ENCODE assay signal across 1 cellular context in the genomic region with DNA sequence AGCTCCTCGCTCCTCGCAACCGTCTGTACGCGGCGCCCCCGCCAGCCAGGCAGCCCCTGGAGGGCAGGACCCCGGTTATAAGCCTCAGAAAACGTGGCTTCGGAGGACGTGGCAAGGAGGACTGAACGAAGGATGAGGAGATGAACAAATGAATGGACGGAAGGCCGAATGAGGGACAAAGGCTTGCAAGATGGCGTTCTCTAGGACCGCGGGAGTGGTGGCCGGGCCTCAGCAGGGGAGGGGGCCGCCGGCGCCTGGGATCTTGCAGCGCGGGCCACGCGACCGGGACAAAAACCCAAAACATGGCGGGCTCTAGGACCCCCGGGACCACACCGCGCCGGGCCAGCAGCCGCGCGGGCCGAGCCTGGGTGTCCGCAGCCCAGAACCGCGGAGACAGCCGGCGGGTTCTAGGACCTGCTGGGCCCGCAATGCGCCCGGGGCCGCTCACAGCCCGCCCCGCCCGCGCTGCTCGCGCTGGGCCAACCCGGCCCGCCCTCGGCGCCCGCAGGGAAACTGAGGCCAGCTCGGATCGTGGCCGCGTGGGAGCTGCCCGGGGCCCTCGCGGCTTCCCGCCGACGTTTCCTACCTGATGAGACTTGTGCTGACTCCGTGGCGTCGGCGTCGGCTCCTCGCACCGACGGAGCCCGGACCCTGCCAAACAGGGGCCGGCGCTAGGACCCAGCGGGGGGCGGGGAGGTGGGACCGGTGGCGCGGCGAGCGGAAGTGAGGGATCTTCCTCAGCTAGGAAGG.
TF ChIP-seq lines count a peak whose summit lies in the region.

No MANE protein-coding gene starts in this region.

TF ChIP-seq in HepG2, 621 proteins besides CTCF, POLR2A, EP300 and RAD21 (continued from another document and continues in another):
- TF ChIP-seq, protein P1, sequence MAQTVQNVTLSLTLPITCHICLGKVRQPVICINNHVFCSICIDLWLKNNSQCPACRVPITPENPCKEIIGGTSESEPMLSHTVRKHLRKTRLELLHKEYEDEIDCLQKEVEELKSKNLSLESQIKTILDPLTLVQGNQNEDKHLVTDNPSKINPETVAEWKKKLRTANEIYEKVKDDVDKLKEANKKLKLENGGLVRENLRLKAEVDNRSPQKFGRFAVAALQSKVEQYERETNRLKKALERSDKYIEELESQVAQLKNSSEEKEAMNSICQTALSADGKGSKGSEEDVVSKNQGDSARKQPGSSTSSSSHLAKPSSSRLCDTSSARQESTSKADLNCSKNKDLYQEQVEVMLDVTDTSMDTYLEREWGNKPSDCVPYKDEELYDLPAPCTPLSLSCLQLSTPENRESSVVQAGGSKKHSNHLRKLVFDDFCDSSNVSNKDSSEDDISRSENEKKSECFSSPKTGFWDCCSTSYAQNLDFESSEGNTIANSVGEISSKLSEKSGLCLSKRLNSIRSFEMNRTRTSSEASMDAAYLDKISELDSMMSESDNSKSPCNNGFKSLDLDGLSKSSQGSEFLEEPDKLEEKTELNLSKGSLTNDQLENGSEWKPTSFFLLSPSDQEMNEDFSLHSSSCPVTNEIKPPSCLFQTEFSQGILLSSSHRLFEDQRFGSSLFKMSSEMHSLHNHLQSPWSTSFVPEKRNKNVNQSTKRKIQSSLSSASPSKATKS (CRISPR knock-in tag; IDR thresholded peaks at IDR 0.05), result no peak
- TF ChIP-seq ZNF468 (CRISPR knock-in tag; IDR thresholded peaks at IDR 0.05) (peak; percentile 80; the same call in 1 of the 2 replicates), KLF16 (CRISPR knock-in tag; IDR thresholded peaks at IDR 0.05) (peak in 1 of 2 experiments; percentile 11; a peak in 1 of 4 replicates), YEATS4 (CRISPR knock-in tag; IDR thresholded peaks at IDR 0.05; ENCODE audit: borderline replicate concordance) (peak; percentile 79; the same call in 1 of the 2 replicates), ZHX2 (IDR thresholded peaks at IDR 0.05; ENCODE audit: low read depth) (peak; percentile 60; the same call in 1 of the 2 replicates), ZHX2 (CRISPR knock-in tag; IDR thresholded peaks at IDR 0.05; ENCODE audit: borderline replicate concordance) (peak; percentile 80), KLF15 (CRISPR knock-in tag; IDR thresholded peaks at IDR 0.05; ENCODE audit: borderline replicate concordance) (peak; percentile 68; the same call in 1 of the 2 replicates), FIP1L1 (IDR thresholded peaks at IDR 0.05; ENCODE audit: borderline replicate concordance, insufficient read depth, low read depth, low read length) (0 out of 2 replicates have a peak, but pooled peaks have one; percentile 31), ZMAT3 (CRISPR knock-in tag; conservative IDR thresholded peaks at IDR 0.05) (peak; percentile 43; the same call in 1 of the 2 replicates), ZFAT (CRISPR knock-in tag; conservative IDR thresholded peaks at IDR 0.05) (0 out of 2 replicates have a peak, but pooled peaks have one; percentile 92), MED1 (CRISPR knock-in tag; IDR thresholded peaks at IDR 0.05) (peak; percentile 40), MZF1 (CRISPR knock-in tag; IDR thresholded peaks at IDR 0.05; ENCODE audit: borderline replicate concordance) (no peak), SRF (IDR thresholded peaks at IDR 0.05; ENCODE audit: low read depth, low read length) (0 out of 2 replicates have a peak, but pooled peaks have one; percentile 6), MED8 (CRISPR knock-in tag; IDR thresholded peaks at IDR 0.05; ENCODE audit: insufficient replicate concordance) (peak; percentile 58), BCLAF1 (IDR thresholded peaks at IDR 0.05) (no peak), KDM4B (CRISPR knock-in tag; IDR thresholded peaks at IDR 0.05) (peak; percentile 76; the same call in 1 of the 2 replicates), ELF4 (CRISPR knock-in tag; IDR thresholded peaks at IDR 0.05; ENCODE audit: borderline replicate concordance) (peak; percentile 10; the same call in 1 of the 2 replicates), RFX5 (IDR thresholded peaks at IDR 0.05; ENCODE audit: low read depth, low read length) (peak; percentile 53; the same call in 1 of the 2 replicates), EED (CRISPR knock-in tag; IDR thresholded peaks at IDR 0.05) (peak; percentile 60), ZNF367 (CRISPR knock-in tag; IDR thresholded peaks at IDR 0.05; ENCODE audit: borderline replicate concordance) (peak; percentile 72; the same call in 1 of the 2 replicates), SCMH1 (CRISPR knock-in tag; IDR thresholded peaks at IDR 0.05; ENCODE audit: borderline replicate concordance) (no peak), ZNF281 (CRISPR knock-in tag; IDR thresholded peaks at IDR 0.05; ENCODE audit: borderline replicate concordance) (peak; percentile 44; the same call in 1 of the 2 replicates), ADNP (CRISPR knock-in tag; IDR thresholded peaks at IDR 0.05) (peak; percentile 12; the same call in 1 of the 2 replicates), PCBP1 (IDR thresholded peaks at IDR 0.05; ENCODE audit: borderline replicate concordance, low read depth, low read length) (0 out of 2 replicates have a peak, but pooled peaks have one; percentile 44), SNRNP70 (IDR thresholded peaks at IDR 0.05; ENCODE audit: low read depth, low read length) (no peak)
- TF ChIP-seq, protein P2, sequence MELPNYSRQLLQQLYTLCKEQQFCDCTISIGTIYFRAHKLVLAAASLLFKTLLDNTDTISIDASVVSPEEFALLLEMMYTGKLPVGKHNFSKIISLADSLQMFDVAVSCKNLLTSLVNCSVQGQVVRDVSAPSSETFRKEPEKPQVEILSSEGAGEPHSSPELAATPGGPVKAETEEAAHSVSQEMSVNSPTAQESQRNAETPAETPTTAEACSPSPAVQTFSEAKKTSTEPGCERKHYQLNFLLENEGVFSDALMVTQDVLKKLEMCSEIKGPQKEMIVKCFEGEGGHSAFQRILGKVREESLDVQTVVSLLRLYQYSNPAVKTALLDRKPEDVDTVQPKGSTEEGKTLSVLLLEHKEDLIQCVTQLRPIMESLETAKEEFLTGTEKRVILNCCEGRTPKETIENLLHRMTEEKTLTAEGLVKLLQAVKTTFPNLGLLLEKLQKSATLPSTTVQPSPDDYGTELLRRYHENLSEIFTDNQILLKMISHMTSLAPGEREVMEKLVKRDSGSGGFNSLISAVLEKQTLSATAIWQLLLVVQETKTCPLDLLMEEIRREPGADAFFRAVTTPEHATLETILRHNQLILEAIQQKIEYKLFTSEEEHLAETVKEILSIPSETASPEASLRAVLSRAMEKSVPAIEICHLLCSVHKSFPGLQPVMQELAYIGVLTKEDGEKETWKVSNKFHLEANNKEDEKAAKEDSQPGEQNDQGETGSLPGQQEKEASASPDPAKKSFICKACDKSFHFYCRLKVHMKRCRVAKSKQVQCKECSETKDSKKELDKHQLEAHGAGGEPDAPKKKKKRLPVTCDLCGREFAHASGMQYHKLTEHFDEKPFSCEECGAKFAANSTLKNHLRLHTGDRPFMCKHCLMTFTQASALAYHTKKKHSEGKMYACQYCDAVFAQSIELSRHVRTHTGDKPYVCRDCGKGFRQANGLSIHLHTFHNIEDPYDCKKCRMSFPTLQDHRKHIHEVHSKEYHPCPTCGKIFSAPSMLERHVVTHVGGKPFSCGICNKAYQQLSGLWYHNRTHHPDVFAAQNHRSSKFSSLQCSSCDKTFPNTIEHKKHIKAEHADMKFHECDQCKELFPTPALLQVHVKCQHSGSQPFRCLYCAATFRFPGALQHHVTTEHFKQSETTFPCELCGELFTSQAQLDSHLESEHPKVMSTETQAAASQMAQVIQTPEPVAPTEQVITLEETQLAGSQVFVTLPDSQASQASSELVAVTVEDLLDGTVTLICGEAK (IDR thresholded peaks at IDR 0.05), result no peak
- TF ChIP-seq, protein P2 (CRISPR knock-in tag; IDR thresholded peaks at IDR 0.05), result peak; percentile 53; the same call in 1 of the 2 replicates
